ENCODE assay signal across 8 cellular contexts in genomic region chr10:62079885-62080559, GRCh38.
A peak's percentile ranks its signal among the peaks of the same experiment; 100 is the strongest.
DNase-seq lines count a peak whose midpoint lies in the region; ATAC-seq lines count a peak whose summit lies in the region.

No MANE protein-coding gene starts in this region.

- no peaks in the 10 kb centered on the region for H3K36me3 ChIP-seq in naive thymus-derived CD4-positive, alpha-beta T cell (ENCODE audit: control insufficient read depth in 2 of 3, insufficient read depth in 3 of 3, low read length in 3 of 3)

- peak overlapping the region in 2 of 10 donors; percentile 11 to 15 for H3K4me3 Mint-ChIP-seq in naive thymus-derived CD4-positive, alpha-beta T cell

- CTCF ChIA-PET in naive thymus-derived CD4-positive, alpha-beta T cell (lab: Charles Lee) = interaction anchor here (1.0 to 1.9 kb wide), 2 partner anchors 8 to 165 kb away, joined by 4 to 7 read pairs; no protein-coding TSS in a partner anchor

- H3K4me1 Mint-ChIP-seq in naive thymus-derived CD4-positive, alpha-beta T cell = peaks cover 44 to 84% (median 79%) of the 10 kb centered on the region in 7 donors

- ATAC-seq in GM18858 (IDR thresholded peaks at IDR 0.05; ENCODE audit: unreplicated experiment) (peak; percentile 72), GM21447 (IDR thresholded peaks at IDR 0.05; ENCODE audit: unreplicated experiment) (peak; percentile 67), HG03520 (IDR thresholded peaks at IDR 0.05; ENCODE audit: unreplicated experiment) (peak; percentile 67)
- peak; percentile 7 for ATAC-seq in naive thymus-derived CD4-positive, alpha-beta T cell

- H3K9me3 ChIP-seq in naive thymus-derived CD4-positive, alpha-beta T cell (ENCODE audit: control insufficient read depth in 2 of 3, low read length in 3 of 3) = no peaks in the 10 kb centered on the region

- H3K27me3 Mint-ChIP-seq in naive thymus-derived CD4-positive, alpha-beta T cell = no peaks in the 10 kb centered on the region

- H3K4me1 ChIP-seq in naive thymus-derived CD4-positive, alpha-beta T cell (ENCODE audit: control insufficient read depth in 2 of 2, insufficient read depth in 2 of 2, low read length in 2 of 2) = peaks cover 36 to 42% of the 10 kb centered on the region in 2 donors

- H3K4me3 ChIP-seq in naive thymus-derived CD4-positive, alpha-beta T cell (ENCODE audit: low read length) = no peak overlapping the region

- H3K27ac ChIP-seq in naive thymus-derived CD4-positive, alpha-beta T cell (ENCODE audit: low read depth, low read length) = no peak overlapping the region

- POLR2A ChIA-PET in naive thymus-derived CD4-positive, alpha-beta T cell (lab: Charles Lee) = interaction anchor here (0.6 to 1.1 kb wide), 3 partner anchors 9 to 173 kb away, joined by 3 to 4 read pairs (median 4); no protein-coding TSS in a partner anchor

- H3K9me3 Mint-ChIP-seq in naive thymus-derived CD4-positive, alpha-beta T cell = peaks cover 0 to 4% (median 0%) of the 10 kb centered on the region in 11 donors

- H3K27ac Mint-ChIP-seq in naive thymus-derived CD4-positive, alpha-beta T cell = peak overlapping the region; percentile 40 to 91 (median 73)

- intact Hi-C loops in naive thymus-derived CD4-positive, alpha-beta T cell (cut with micrococcal nuclease) = loop anchor here in 1 of 2 donors (10.0 kb wide), 1 partner anchor 165 kb away; no protein-coding TSS in a partner anchor

- H3K27me3 ChIP-seq in naive thymus-derived CD4-positive, alpha-beta T cell (ENCODE audit: control insufficient read depth in 2 of 2, insufficient read depth in 2 of 2, low read length in 2 of 2) = no peaks in the 10 kb centered on the region

- no peak for DNase-seq in naive thymus-derived CD4-positive, alpha-beta T cell
- no peak for DNase-seq in NCI-H1092 (lab: John Stamatoyannopoulos, UW)
- no peak for DNase-seq in NCI-H524 (lab: John Stamatoyannopoulos, UW)
- DNase-seq in COR-L47 (lab: John Stamatoyannopoulos, UW) = no peak
- DNase-seq in SKM-1 (lab: John Stamatoyannopoulos, UW; ENCODE audit: unreplicated experiment) = no peak

- peaks cover 10 to 59% (median 26%) of the 10 kb centered on the region in 5 donors for H3K36me3 Mint-ChIP-seq in naive thymus-derived CD4-positive, alpha-beta T cell

Comparison
In these comparisons a context has a peak if more than half of its experiments do, and no peak if none do; other contexts are left out.
1. ATAC-seq: peak in every context shown above with its lines; median percentile 72 in GM18858; 67 in GM21447; 67 in HG03520; 7 in naive thymus-derived CD4-positive, alpha-beta T cell.